8 cellular contexts compared by ENCODE assay signal in the genomic region with DNA sequence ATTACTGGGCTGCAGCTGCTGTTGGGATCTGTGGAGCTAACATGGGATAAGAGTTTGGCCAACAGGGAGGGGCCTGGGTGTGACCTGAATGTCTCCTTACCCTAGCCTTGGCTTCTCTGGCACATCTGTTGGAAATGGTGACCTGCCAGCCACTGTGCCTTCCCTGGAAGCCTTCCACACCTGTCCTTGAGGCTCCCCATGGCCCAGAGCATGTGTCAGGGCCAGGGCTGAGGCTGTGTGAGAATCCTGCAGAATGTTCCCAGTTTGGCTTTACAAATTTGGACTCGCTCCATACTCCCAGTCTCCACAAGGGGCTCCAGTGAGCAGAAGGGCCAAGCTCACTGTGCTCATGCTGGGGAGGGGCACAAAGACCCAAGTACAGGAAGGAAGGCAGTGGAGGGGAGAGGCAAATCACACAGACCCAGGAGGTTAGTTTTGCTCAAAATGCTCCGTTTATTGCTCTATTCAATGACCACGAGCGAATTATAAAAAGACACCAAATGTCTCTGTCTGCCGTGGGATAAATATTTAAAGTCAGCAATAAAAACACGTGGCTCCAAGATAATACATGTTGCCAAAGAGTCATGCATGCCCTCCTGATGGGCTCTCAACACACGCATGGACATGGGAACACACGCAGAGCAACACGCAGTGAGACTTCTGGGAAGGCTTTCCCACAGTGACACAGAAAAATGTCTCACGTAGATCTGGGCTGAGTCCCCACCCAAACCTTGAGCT.
DNase-seq lines count a peak whose midpoint lies in the region; ATAC-seq, FAIRE-seq and TF ChIP-seq lines count a peak whose summit lies in the region.

No MANE protein-coding gene starts in this region.

- H3K4me2 ChIP-seq in DOHH2 (ENCODE audit: low read length): no peak overlapping the region

- H3K27ac ChIP-seq in DOHH2 (ENCODE audit: low read depth, low read length): no peak overlapping the region
- H3K27ac ChIP-seq in RWPE1: no peak overlapping the region

- TF ChIP-seq POLR2A in H54 (IDR thresholded peaks at IDR 0.05; ENCODE audit: low read depth, low read length): no peak

- no peaks in the 10 kb centered on the region for H3K9me3 ChIP-seq in DOHH2 (ENCODE audit: control insufficient read depth, insufficient read depth, low read length)
- H3K9me3 ChIP-seq in adipocyte (ENCODE audit: control insufficient read depth, low read length): no peaks in the 10 kb centered on the region

- DNase-seq in H54 (ENCODE audit: insufficient read length, low spot score) (peak; percentile 60), RWPE1 (ENCODE audit: low spot score) (peak; percentile 51), adipocyte (ENCODE audit: low read depth) (peak; percentile 65), hepatic stellate cell (ENCODE audit: low spot score) (peak; percentile 70), MV-4-11 (lab: John Stamatoyannopoulos, UW) (no peak)
- peak; percentile 29 for DNase-seq in stimulated activated CD4-positive, alpha-beta T cell treated with anti-CD3 and anti-CD28 coated beads, Interleukin-2, amount 100 ng/mL, for 4 hours (ENCODE audit: low read depth)

- TF ChIP-seq CTCF in DOHH2 (IDR thresholded peaks at IDR 0.05; ENCODE audit: low read depth, low read length, poor library complexity, severe bottlenecking) (peak; percentile 84), RWPE1 (conservative IDR thresholded peaks at IDR 0.05; ENCODE audit: low read depth) (peak; percentile 76)

- H3K4me1 ChIP-seq in DOHH2 (ENCODE audit: control insufficient read depth, low read length): peaks cover 14% of the 10 kb centered on the region
- H3K4me1 ChIP-seq in adipocyte (ENCODE audit: control insufficient read depth, insufficient read depth, low read length): no peaks in the 10 kb centered on the region

- H3K36me3 ChIP-seq in DOHH2 (ENCODE audit: control insufficient read depth, low read length) (no peaks in the 10 kb centered on the region), adipocyte (ENCODE audit: control insufficient read depth, insufficient read depth, low read length, severe bottlenecking) (no peaks in the 10 kb centered on the region)

- no peak overlapping the region for H3K4me3 ChIP-seq in DOHH2 (ENCODE audit: low read length)
- H3K4me3 ChIP-seq in adipocyte (ENCODE audit: low read length): no peak overlapping the region

- no peaks in the 10 kb centered on the region for H4K20me1 ChIP-seq in DOHH2 (ENCODE audit: control insufficient read depth, insufficient read depth, low read depth, low read length)

- H3K27me3 ChIP-seq in DOHH2 (ENCODE audit: control insufficient read depth, low read length): no peaks in the 10 kb centered on the region
- peaks cover 2% of the 10 kb centered on the region for H3K27me3 ChIP-seq in adipocyte (replicated peaks; ENCODE audit: control insufficient read depth, insufficient read depth, low read length)

- no peak overlapping the region for H3K9ac ChIP-seq in adipocyte (ENCODE audit: low read length)

- CTCF ChIA-PET in RWPE1 (lab: Yijun Ruan, JAX): interaction anchor here (0.6 to 1.0 kb wide), 11 partner anchors 11 to 647 kb away, joined by 3 to 5 read pairs (median 3); no protein-coding TSS in a partner anchor

- FAIRE-seq in H54 (lab: Jason Lieb, UNC): no peak

- no peaks in the 10 kb centered on the region for H3K79me2 ChIP-seq in DOHH2 (ENCODE audit: control insufficient read depth, low read length)

- POLR2A ChIA-PET in RWPE1 (lab: Yijun Ruan, JAX; ENCODE audit: low non-redundant PET): no interaction called here

- no peaks in the 10 kb centered on the region for H3K9me2 ChIP-seq in DOHH2 (replicated peaks; ENCODE audit: control insufficient read depth, low read length)

- ATAC-seq in GM21825 (IDR thresholded peaks at IDR 0.05; ENCODE audit: unreplicated experiment): no peak

- H3F3A ChIP-seq in DOHH2 (ENCODE audit: control insufficient read depth, insufficient read depth): no peaks in the 10 kb centered on the region
